In genomic region chr19:47707135-47707925, GRCh38 we compare ENCODE assay signal across 8 cellular contexts. TPM values are rescaled to one million over a fixed set of nuclear protein-coding genes. Genes with fewer than 3 reads are reported as not detected.
DNase-seq lines count a peak whose midpoint lies in the region; ATAC-seq and TF ChIP-seq lines count a peak whose summit lies in the region.

No MANE protein-coding gene starts in this region.

- DNase-seq in DND-41 (peak; percentile 78), Karpas-422 (peak; percentile 94), RKO (ENCODE audit: low spot score) (peak; percentile 81), activated T-helper 1 cell treated with Interleukin-2 at 50 U/mL for 16 hours (ENCODE audit: low read depth) (peak; percentile 46), fibroblast of villous mesenchyme (ENCODE audit: low read depth) (peak; percentile 73), osteocyte (ENCODE audit: extremely low spot score, unreplicated experiment) (no peak), tibial nerve (ENCODE audit: low spot score in 2 of 2) (peak in 1 of 2 donors; percentile 63)

- no peaks in the 10 kb centered on the region for H3K4me1 ChIP-seq in DND-41 (ENCODE audit: insufficient read depth, low read length)
- no peaks in the 10 kb centered on the region for H3K4me1 ChIP-seq in Karpas-422 (ENCODE audit: low read length)
- H3K4me1 ChIP-seq in tibial nerve, result peaks cover 0 to 6% (median 0%) of the 10 kb centered on the region in 4 donors

- H3K4me3 Mint-ChIP-seq in osteocyte (ENCODE audit: unreplicated experiment), result no peak overlapping the region

- H3K27ac ChIP-seq in DND-41 (ENCODE audit: low read length) (no peak overlapping the region), Karpas-422 (ENCODE audit: low read length) (no peak overlapping the region), tibial nerve (no peak overlapping the region)

- no peak overlapping the region for H2AFZ ChIP-seq in DND-41 (ENCODE audit: low read depth, low read length)
- no peak overlapping the region for H2AFZ ChIP-seq in Karpas-422 (ENCODE audit: low read length)

- no peaks in the 10 kb centered on the region for H3K9me2 ChIP-seq in Karpas-422 (replicated peaks; ENCODE audit: insufficient read depth, low read length)

- H3K9me3 ChIP-seq in DND-41 (ENCODE audit: insufficient read depth, low read length, severe bottlenecking) (no peaks in the 10 kb centered on the region), Karpas-422 (ENCODE audit: low read length) (no peaks in the 10 kb centered on the region), tibial nerve (no peaks in the 10 kb centered on the region)

- TF ChIP-seq CTCF in DND-41 (IDR thresholded peaks at IDR 0.05; ENCODE audit: borderline replicate concordance, extremely low read depth, low read length, poor library complexity, severe bottlenecking) (peak; percentile 94), fibroblast of villous mesenchyme (IDR thresholded peaks at IDR 0.05; ENCODE audit: insufficient read depth, low read depth, low read length) (peak; percentile 94), osteocyte (IDR thresholded peaks at IDR 0.05) (peak; percentile 85), tibial nerve (IDR thresholded peaks at IDR 0.05) (peak; percentile 61 to 89 (median 70))

- H3K9ac ChIP-seq in DND-41 (ENCODE audit: low read depth, low read length) (no peak overlapping the region), Karpas-422 (ENCODE audit: low read length) (no peak overlapping the region)

- no peaks in the 10 kb centered on the region for H3K79me2 ChIP-seq in DND-41 (ENCODE audit: insufficient read depth, low read length)
- no peaks in the 10 kb centered on the region for H3K79me2 ChIP-seq in Karpas-422 (ENCODE audit: low read length)

- H4K20me1 ChIP-seq in DND-41 (ENCODE audit: insufficient read depth, low read length) (no peaks in the 10 kb centered on the region), Karpas-422 (ENCODE audit: insufficient read depth, low read depth, low read length) (no peaks in the 10 kb centered on the region)

- TF ChIP-seq POLR2A in tibial nerve (IDR thresholded peaks at IDR 0.05), result no peak

- peak in 1 of 2 donors; percentile 9 for TF ChIP-seq EP300 in tibial nerve (IDR thresholded peaks at IDR 0.05)

- H3K27me3 ChIP-seq in DND-41 (ENCODE audit: insufficient read depth, low read length, poor library complexity) (no peaks in the 10 kb centered on the region), Karpas-422 (ENCODE audit: low read length) (no peaks in the 10 kb centered on the region), tibial nerve (no peaks in the 10 kb centered on the region)

- H3K4me3 ChIP-seq in DND-41 (ENCODE audit: low read depth in 1 of 2, low read length in 2 of 2) (no peak overlapping the region), Karpas-422 (ENCODE audit: low read length) (no peak overlapping the region), fibroblast of villous mesenchyme (ENCODE audit: low read depth, low read length) (no peak overlapping the region), tibial nerve (no peak overlapping the region)

- no peak overlapping the region for H3K27ac Mint-ChIP-seq in osteocyte (ENCODE audit: unreplicated experiment)

- H3K4me2 ChIP-seq in DND-41 (ENCODE audit: insufficient read depth, low read length), result no peak overlapping the region
- H3K4me2 ChIP-seq in Karpas-422 (ENCODE audit: low read depth, low read length, poor library complexity, severe bottlenecking), result no peak overlapping the region

- ATAC-seq in DND-41 (ENCODE audit: insufficient read depth, low read depth), result peak; percentile 96
- no peak for ATAC-seq in GM19467 (IDR thresholded peaks at IDR 0.05; ENCODE audit: unreplicated experiment)

- peaks cover 7% of the 10 kb centered on the region for H3K36me3 Mint-ChIP-seq in osteocyte (ENCODE audit: unreplicated experiment)

- H3K4me1 Mint-ChIP-seq in osteocyte (ENCODE audit: unreplicated experiment), result peaks cover 8% of the 10 kb centered on the region

- H3K27me3 Mint-ChIP-seq in osteocyte (ENCODE audit: unreplicated experiment), result no peaks in the 10 kb centered on the region

- H3K36me3 ChIP-seq in DND-41 (ENCODE audit: insufficient read depth, low read length) (no peaks in the 10 kb centered on the region; the same call in 1 of the 2 replicates), Karpas-422 (ENCODE audit: insufficient read depth, low read length) (no peaks in the 10 kb centered on the region), tibial nerve (peaks cover 0 to 17% (median 2%) of the 10 kb centered on the region in 3 donors)

- H3K9me3 Mint-ChIP-seq in osteocyte (ENCODE audit: unreplicated experiment), result no peaks in the 10 kb centered on the region

- WGBS in tibial nerve, 2 donors, result 21 to 23% methylated on average over 22 of the region's 22 CpGs

RNA-seq across cellular contexts. Expression of gene EHD2, which starts 5.9 kb away (rescaled TPM):
- not detected in 2 replicates for total RNA-seq in Karpas-422 (2014; rRNA removed; shearing (Covaris generic); ENCODE audit: low replicate concordance)
- total RNA-seq in fibroblast of villous mesenchyme (144 and 166 TPM in 2 replicates), osteocyte (440 and 443 TPM in 2 replicates), tibial nerve (100 to 1,000 TPM; 128 to 196 (median 159) TPM)

RNA-seq across cellular contexts. Expression of gene NOP53, which starts 38.0 kb away (rescaled TPM):
- total RNA-seq in Karpas-422 (2014; rRNA removed; shearing (Covaris generic); ENCODE audit: low replicate concordance), result 145 and 293 TPM in 2 replicates
- total RNA-seq in fibroblast of villous mesenchyme (35.0 and 49.0 TPM in 2 replicates), osteocyte (231 and 232 TPM in 2 replicates), tibial nerve (100 to 1,000 TPM; 320 to 532 (median 408) TPM)

Comparison
In these comparisons a context has a peak if more than half of its experiments do, and no peak if none do; other contexts are left out.
1. RNA of gene EHD2, which starts 5.9 kb away (total RNA-seq): 440 to 443 TPM in osteocyte, 128 to 196 TPM in tibial nerve and 144 to 166 TPM in fibroblast of villous mesenchyme; not detected in Karpas-422; every median in the first group is over 100 times any median in the second.
2. Peak in every context shown above with its lines, with median percentiles within 50 percentile points of each other: CTCF ChIP-seq.